In the genomic region with DNA sequence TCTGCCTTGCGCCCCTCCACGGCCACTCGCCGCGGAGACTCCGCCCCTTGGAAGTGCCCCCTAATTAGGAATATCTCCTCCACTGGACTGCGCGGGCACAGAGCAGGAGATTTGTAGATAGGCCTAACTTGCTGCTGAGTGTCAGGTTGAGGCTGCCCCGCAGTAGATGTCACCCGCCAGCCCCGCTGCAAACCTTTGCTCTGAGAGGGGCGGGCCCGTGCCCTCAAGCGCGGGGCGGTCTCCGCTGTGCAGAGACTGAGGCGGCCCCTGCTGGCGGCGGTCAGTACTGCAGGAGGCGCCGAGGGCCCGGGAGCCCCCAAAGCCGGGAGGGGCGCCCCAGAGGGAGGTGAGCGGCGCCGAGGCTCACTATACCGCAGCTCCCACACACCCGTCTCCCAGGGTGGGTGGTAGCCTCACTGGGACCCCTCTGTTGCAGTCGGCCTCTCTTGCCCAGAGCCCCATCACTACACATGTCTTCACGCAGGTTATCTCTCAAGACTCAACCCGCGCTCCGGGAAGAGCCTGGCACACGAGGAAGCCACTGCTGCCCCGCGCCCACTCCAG, we compare ENCODE assay signal across 8 cellular contexts. TPM values are rescaled to one million over a fixed set of nuclear protein-coding genes. Genes with fewer than 3 reads are reported as not detected.
DNase-seq lines count a peak whose midpoint lies in the region; ATAC-seq lines count a peak whose summit lies in the region.

No MANE protein-coding gene starts in this region.

- POLR2A ChIA-PET in naive thymus-derived CD4-positive, alpha-beta T cell (lab: Charles Lee): interaction anchor here (0.7 to 5.7 kb wide), 4 partner anchors 15 to 104 kb away, joined by 3 to 28 read pairs (median 6); no protein-coding TSS in a partner anchor

- H3K4me1 Mint-ChIP-seq in naive thymus-derived CD4-positive, alpha-beta T cell: peaks cover 8 to 51% (median 13%) of the 10 kb centered on the region in 7 donors
- H3K4me1 Mint-ChIP-seq in stimulated activated memory B cell treated with anti-CD40 and anti-IgM and Interleukin-4, amounts not matched to agents 10 μg/mL and 1 μg/mL and 100 μg/mL, for 72 hours: peaks cover 36% of the 10 kb centered on the region

- H3K36me3 ChIP-seq in naive thymus-derived CD4-positive, alpha-beta T cell (ENCODE audit: control insufficient read depth in 2 of 3, insufficient read depth in 3 of 3, low read length in 3 of 3): no peaks in the 10 kb centered on the region

- no peaks in the 10 kb centered on the region for H3K9me3 Mint-ChIP-seq in naive thymus-derived CD4-positive, alpha-beta T cell
- H3K9me3 Mint-ChIP-seq in stimulated activated memory B cell treated with anti-CD40 and anti-IgM and Interleukin-4, amounts not matched to agents 10 μg/mL and 1 μg/mL and 100 μg/mL, for 72 hours: no peaks in the 10 kb centered on the region

- CTCF ChIA-PET in naive thymus-derived CD4-positive, alpha-beta T cell (lab: Charles Lee): interaction anchor here (0.6 to 4.4 kb wide), 7 partner anchors 13 to 203 kb away, joined by 3 to 28 read pairs (median 4); no protein-coding TSS in a partner anchor

- H3K4me1 ChIP-seq in naive thymus-derived CD4-positive, alpha-beta T cell (ENCODE audit: control insufficient read depth in 2 of 2, insufficient read depth in 2 of 2, low read length in 2 of 2): peaks cover 3 to 4% of the 10 kb centered on the region in 2 donors

- H3K36me3 Mint-ChIP-seq in naive thymus-derived CD4-positive, alpha-beta T cell: no peaks in the 10 kb centered on the region
- no peaks in the 10 kb centered on the region for H3K36me3 Mint-ChIP-seq in stimulated activated memory B cell treated with anti-CD40 and anti-IgM and Interleukin-4, amounts not matched to agents 10 μg/mL and 1 μg/mL and 100 μg/mL, for 72 hours

- peak; percentile 77 for ATAC-seq in HG03280 (IDR thresholded peaks at IDR 0.05; ENCODE audit: unreplicated experiment)
- peak; percentile 97 for ATAC-seq in naive thymus-derived CD4-positive, alpha-beta T cell
- ATAC-seq in stimulated activated memory B cell treated with anti-CD40 and anti-IgM and Interleukin-4, amounts not matched to agents 10 μg/mL and 1 μg/mL and 100 μg/mL, for 72 hours: peak; percentile 87

- H3K9me3 ChIP-seq in naive thymus-derived CD4-positive, alpha-beta T cell (ENCODE audit: control insufficient read depth in 2 of 3, low read length in 3 of 3): no peaks in the 10 kb centered on the region

- H3K27me3 ChIP-seq in naive thymus-derived CD4-positive, alpha-beta T cell (ENCODE audit: control insufficient read depth in 2 of 2, insufficient read depth in 2 of 2, low read length in 2 of 2): no peaks in the 10 kb centered on the region

- peak overlapping the region; percentile 56 to 85 (median 74) for H3K4me3 Mint-ChIP-seq in naive thymus-derived CD4-positive, alpha-beta T cell
- H3K4me3 Mint-ChIP-seq in stimulated activated memory B cell treated with anti-CD40 and anti-IgM and Interleukin-4, amounts not matched to agents 10 μg/mL and 1 μg/mL and 100 μg/mL, for 72 hours: peak overlapping the region; percentile 63

- H3K27me3 Mint-ChIP-seq in naive thymus-derived CD4-positive, alpha-beta T cell: peaks cover 3 to 25% (median 17%) of the 10 kb centered on the region in 5 donors
- H3K27me3 Mint-ChIP-seq in stimulated activated memory B cell treated with anti-CD40 and anti-IgM and Interleukin-4, amounts not matched to agents 10 μg/mL and 1 μg/mL and 100 μg/mL, for 72 hours: no peaks in the 10 kb centered on the region

- intact Hi-C loops in naive thymus-derived CD4-positive, alpha-beta T cell (cut with micrococcal nuclease): loop anchor here (1.0 to 5.0 kb wide), 12 partner anchors 17 to 300 kb away; a partner anchor contains a TSS

- H3K27ac Mint-ChIP-seq in naive thymus-derived CD4-positive, alpha-beta T cell: peak overlapping the region in 7 of 9 donors; percentile 18 to 89 (median 54)
- no peak overlapping the region for H3K27ac Mint-ChIP-seq in stimulated activated memory B cell treated with anti-CD40 and anti-IgM and Interleukin-4, amounts not matched to agents 10 μg/mL and 1 μg/mL and 100 μg/mL, for 72 hours

- DNase-seq in NCI-H146 (lab: John Stamatoyannopoulos, UW) (peak; percentile 66), NCI-H146 treated with DMSO at 0.1 percent for 48 hours (lab: John Stamatoyannopoulos, UW; ENCODE audit: unreplicated experiment) (no peak), NOMO-1 treated with dmso at 0.1 percent for 144 hours (lab: John Stamatoyannopoulos, UW; ENCODE audit: unreplicated experiment) (peak; percentile 54), epidermal melanocyte (ENCODE audit: insufficient read length, low spot score) (peak; percentile 39)
- DNase-seq in activated CD8-positive, alpha-beta memory T cell treated with anti-CD3 and anti-CD28 coated beads, Interleukin-2, amount 50 U/mL, for 24 hours (ENCODE audit: extremely low read depth): peak; percentile 50
- peak; percentile 82 to 96 (median 89) for DNase-seq in naive thymus-derived CD4-positive, alpha-beta T cell

- H3K4me3 ChIP-seq in naive thymus-derived CD4-positive, alpha-beta T cell (ENCODE audit: low read length): peak overlapping the region; percentile 64

- H3K27ac ChIP-seq in naive thymus-derived CD4-positive, alpha-beta T cell (ENCODE audit: low read depth, low read length): no peak overlapping the region

RNA-seq across cellular contexts. Expression of a gene that starts 2.9 kb away (rescaled TPM):
- total RNA-seq in naive thymus-derived CD4-positive, alpha-beta T cell: 1 to 10 TPM in 1 of 5 experiments, under 1 TPM in 2, not detected in 2; 0.27 to 1.3 (median 0.43) TPM
- polyA plus RNA-seq in naive thymus-derived CD4-positive, alpha-beta T cell: not detected

RNA-seq across cellular contexts. Expression of a gene that starts 28.5 kb away (rescaled TPM):
- total RNA-seq in naive thymus-derived CD4-positive, alpha-beta T cell: 100 to 1,000 TPM in 3 of 5 experiments, 10 to 100 TPM in 2; 82.4 to 182 (median 113) TPM
- 100 to 1,000 TPM in 1 of 2 donors, 10 to 100 TPM in 1; 52.2 to 111 TPM for polyA plus RNA-seq in naive thymus-derived CD4-positive, alpha-beta T cell
